7 cellular contexts compared by ENCODE assay signal in the genomic region with DNA sequence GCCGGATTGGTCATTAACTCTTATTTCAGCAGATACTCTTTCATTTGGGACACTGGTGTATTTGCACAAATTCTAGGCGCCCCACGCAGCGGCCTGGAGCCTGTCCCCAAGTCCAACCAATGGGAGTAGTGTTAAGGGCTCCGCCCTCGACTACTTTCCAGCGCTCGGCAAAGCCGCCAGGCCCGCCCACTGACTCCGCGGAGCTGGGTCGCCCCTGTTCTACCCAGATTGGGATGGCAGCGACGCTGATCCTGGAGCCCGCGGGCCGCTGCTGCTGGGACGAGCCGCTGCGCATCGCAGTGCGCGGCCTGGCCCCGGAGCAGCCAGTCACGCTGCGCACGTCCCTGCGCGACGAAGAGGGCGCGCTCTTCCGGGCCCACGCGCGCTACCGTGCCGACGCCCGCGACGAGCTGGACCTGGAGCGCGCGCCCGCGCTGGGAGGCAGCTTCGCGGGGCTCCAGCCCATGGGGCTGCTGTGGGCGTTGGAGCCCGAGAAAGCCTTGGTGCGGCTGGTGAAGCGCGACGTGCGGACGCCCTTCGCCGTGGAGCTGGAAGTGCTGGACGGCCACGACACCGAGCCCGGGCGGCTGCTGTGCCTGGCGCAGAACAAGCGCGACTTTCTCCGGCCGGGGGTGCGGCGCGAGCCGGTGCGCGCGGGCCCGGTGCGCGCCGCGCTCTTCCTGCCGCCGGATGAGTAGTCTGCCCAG. TPM values are rescaled to one million over a fixed set of nuclear protein-coding genes. Genes with fewer than 3 reads are reported as not detected.
DNase-seq lines count a peak whose midpoint lies in the region; ATAC-seq and TF ChIP-seq lines count a peak whose summit lies in the region.

A gene with protein sequence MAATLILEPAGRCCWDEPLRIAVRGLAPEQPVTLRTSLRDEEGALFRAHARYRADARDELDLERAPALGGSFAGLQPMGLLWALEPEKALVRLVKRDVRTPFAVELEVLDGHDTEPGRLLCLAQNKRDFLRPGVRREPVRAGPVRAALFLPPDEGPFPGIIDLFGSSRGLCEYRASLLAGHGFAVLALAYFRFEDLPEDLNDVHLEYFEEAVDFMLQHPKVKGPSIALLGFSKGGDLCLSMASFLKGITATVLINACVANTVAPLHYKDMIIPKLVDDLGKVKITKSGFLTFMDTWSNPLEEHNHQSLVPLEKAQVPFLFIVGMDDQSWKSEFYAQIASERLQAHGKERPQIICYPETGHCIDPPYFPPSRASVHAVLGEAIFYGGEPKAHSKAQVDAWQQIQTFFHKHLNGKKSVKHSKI (plus strand): TSS at position 179 of the 707 bp plus-strand sequence. CDS start 55 bp downstream, at position 234.

- no peak for TF ChIP-seq CTCF in lower lobe of right lung (IDR thresholded peaks at IDR 0.05)

- H3K36me3 Mint-ChIP-seq in activated CD4-positive, alpha-beta memory T cell treated with anti-CD3 and anti-CD28 coated beads for 36 hours = no peaks in the 10 kb centered on the region

- no peaks in the 10 kb centered on the region for H3K36me3 ChIP-seq in lower lobe of right lung

- DNase-seq in NCI-H524 (lab: John Stamatoyannopoulos, UW) = peak; percentile 64 to 82
- DNase-seq in activated CD4-positive, alpha-beta memory T cell treated with anti-CD3 and anti-CD28 coated beads for 36 hours = peak; percentile 72
- peak; percentile 90 for DNase-seq in ecto neural progenitor cell (ENCODE audit: low spot score)
- peak; percentile 83 for DNase-seq in lower lobe of right lung
- DNase-seq in stimulated activated CD4-positive, alpha-beta T cell treated with anti-CD3 and anti-CD28 coated beads, Interleukin-4, amount 100 ng/mL, for 48 hours (ENCODE audit: low read depth in 2 of 2) = peak; percentile 56 to 63

- peak; percentile 60 for ATAC-seq in GM18505 (IDR thresholded peaks at IDR 0.05; ENCODE audit: unreplicated experiment)
- ATAC-seq in HG02884 (IDR thresholded peaks at IDR 0.05; ENCODE audit: unreplicated experiment) = peak; percentile 66
- peak; percentile 95 for ATAC-seq in lower lobe of right lung

- POLR2A ChIA-PET in activated CD4-positive, alpha-beta memory T cell treated with anti-CD3 and anti-CD28 coated beads for 36 hours (lab: Charles Lee) = interaction anchor here (0.6 to 1.5 kb wide), 7 partner anchors 32 to 472 kb away, joined by 3 to 7 read pairs (median 3); partner anchors contain the start of genes ACOT2, ALDH6A1, DNAL1 and LIN52

- CTCF ChIA-PET in activated CD4-positive, alpha-beta memory T cell treated with anti-CD3 and anti-CD28 coated beads for 36 hours (lab: Charles Lee) = interaction anchor here (0.7 to 2.2 kb wide), 8 partner anchors 15 to 255 kb away, joined by 3 to 10 read pairs (median 4); partner anchors contain the start of gene ACOT4

- no peaks in the 10 kb centered on the region for H3K9me3 Mint-ChIP-seq in activated CD4-positive, alpha-beta memory T cell treated with anti-CD3 and anti-CD28 coated beads for 36 hours

- TF ChIP-seq POLR2A in GM18505 (IDR thresholded peaks at IDR 0.05; ENCODE audit: borderline replicate concordance, extremely low read depth, insufficient read depth, insufficient read length) = peak; percentile 52

- H3K4me3 ChIP-seq in lower lobe of right lung = peak within 1 kb of the TSS; percentile 70

- intact Hi-C loops in activated CD4-positive, alpha-beta memory T cell treated with anti-CD3 and anti-CD28 coated beads for 36 hours (cut with micrococcal nuclease) = no loop called here
- intact Hi-C loops in lower lobe of right lung (cut with DNase I) = no loop called here

- H3K9me3 ChIP-seq in lower lobe of right lung = no peaks in the 10 kb centered on the region

- H3K4me3 Mint-ChIP-seq in activated CD4-positive, alpha-beta memory T cell treated with anti-CD3 and anti-CD28 coated beads for 36 hours = peak within 1 kb of the TSS; percentile 71

- no peak within 1 kb of the TSS for H3K27ac Mint-ChIP-seq in activated CD4-positive, alpha-beta memory T cell treated with anti-CD3 and anti-CD28 coated beads for 36 hours

- H3K27me3 Mint-ChIP-seq in activated CD4-positive, alpha-beta memory T cell treated with anti-CD3 and anti-CD28 coated beads for 36 hours = peaks cover 1% of the 10 kb centered on the region

- no peaks in the 10 kb centered on the region for H3K27me3 ChIP-seq in lower lobe of right lung (ENCODE audit: low read depth)

- H3K4me1 Mint-ChIP-seq in activated CD4-positive, alpha-beta memory T cell treated with anti-CD3 and anti-CD28 coated beads for 36 hours (ENCODE audit: low read depth) = peaks cover 3% of the 10 kb centered on the region

- H3K27ac ChIP-seq in lower lobe of right lung = peak within 1 kb of the TSS; percentile 87

- peaks cover 8% of the 10 kb centered on the region for H3K4me1 ChIP-seq in lower lobe of right lung

RNA-seq across cellular contexts. Expression of the gene that starts here (rescaled TPM):
- total RNA-seq in activated CD4-positive, alpha-beta memory T cell treated with anti-CD3 and anti-CD28 coated beads for 36 hours = not detected
- not detected for total RNA-seq in lower lobe of right lung

Comparison
In these comparisons a context has a peak if more than half of its experiments do, and no peak if none do; other contexts are left out.
1. Peak in every context shown above with its lines: DNase-seq, ATAC-seq, H3K4me3 ChIP-seq and H3K27ac ChIP-seq.
2. Peak in DNase-seq in activated CD4-positive, alpha-beta memory T cell treated with anti-CD3 and anti-CD28 coated beads for 36 hours; RNA of the gene not detected or under 1 TPM.
3. Peak in DNase-seq, ATAC-seq, H3K4me3 ChIP-seq and H3K27ac ChIP-seq in lower lobe of right lung; RNA of the gene not detected or under 1 TPM.